ENCODE assay signal across 1 cellular context in genomic region chr4:39621582-39621981, GRCh38.
A peak's percentile ranks its signal among the peaks of the same experiment; 100 is the strongest.
TF ChIP-seq lines count a peak whose summit lies in the region.

No MANE protein-coding gene starts in this region.

TF ChIP-seq in K562, 482 proteins besides CTCF, POLR2A, EP300 and RAD21 (continued from another document):
- TF ChIP-seq ZNF655 (CRISPR knock-in tag; IDR thresholded peaks at IDR 0.05) (no peak), PTBP1 (IDR thresholded peaks at IDR 0.05; ENCODE audit: low read depth, low read length) (no peak), NFIC (IDR thresholded peaks at IDR 0.05) (peak; percentile 33; the same call in 1 of the 2 replicates), JUND (IDR thresholded peaks at IDR 0.05; ENCODE audit: borderline replicate concordance, low read depth, low read length) (peak; percentile 79), JUND (tag; IDR thresholded peaks at IDR 0.05; ENCODE audit: borderline replicate concordance, low read depth, low read length) (peak; percentile 56; the same call in 1 of the 3 replicates), ZNF586 (CRISPR knock-in tag; conservative IDR thresholded peaks at IDR 0.05) (no peak), RBM39 (optimal IDR thresholded peaks at IDR 0.05; ENCODE audit: low read depth, low read length) (no peak), ELF4 (CRISPR knock-in tag; IDR thresholded peaks at IDR 0.05) (no peak), BRF1 (IDR thresholded peaks at IDR 0.05; ENCODE audit: borderline replicate concordance, extremely low read depth, insufficient read length) (no peak), EHMT2 (IDR thresholded peaks at IDR 0.05) (no peak), SMARCA4 (IDR thresholded peaks at IDR 0.05) (peak; percentile 71), NEUROD1 (IDR thresholded peaks at IDR 0.05; ENCODE audit: borderline replicate concordance, low read depth, low read length, partially characterized antibody) (no peak), ZNF384 (IDR thresholded peaks at IDR 0.05; ENCODE audit: low read depth, low read length) (peak; percentile 91), ZBTB12 (CRISPR knock-in tag; IDR thresholded peaks at IDR 0.05) (no peak), FOSL1 (tag; conservative IDR thresholded peaks at IDR 0.05) (peak; percentile 73), RCOR1 (IDR thresholded peaks at IDR 0.05; ENCODE audit: borderline replicate concordance in 1 of 2, low read depth in 2 of 2, low read length in 2 of 2) (peak in 1 of 2 experiments; percentile 39; a peak in 1 of 4 replicates), NR2C2 (CRISPR knock-in tag; IDR thresholded peaks at IDR 0.05) (no peak), NR2C2 (tag; IDR thresholded peaks at IDR 0.05) (0 out of 2 replicates have a peak, but pooled peaks have one; percentile 25), ARID1B (IDR thresholded peaks at IDR 0.05) (0 out of 2 replicates have a peak, but pooled peaks have one; percentile 15), DPF2 (IDR thresholded peaks at IDR 0.05) (0 out of 2 replicates have a peak, but pooled peaks have one; percentile 21), SMARCE1 (IDR thresholded peaks at IDR 0.05) (peak; percentile 49; the same call in 1 of the 2 replicates), JUN (IDR thresholded peaks at IDR 0.05; ENCODE audit: borderline replicate concordance, low read depth, low read length) (0 out of 2 replicates have a peak, but pooled peaks have one; percentile 45), JUN (CRISPR knock-in tag; IDR thresholded peaks at IDR 0.05; ENCODE audit: borderline replicate concordance) (no peak), HEY1 (CRISPR knock-in tag; IDR thresholded peaks at IDR 0.05; ENCODE audit: borderline replicate concordance) (no peak)
